Comparison of ENCODE assay signal across 9 cellular contexts in genomic region chr1:54980528-54981241, GRCh38. TPM values are rescaled to one million over a fixed set of nuclear protein-coding genes. Genes with fewer than 3 reads are reported as not detected.
A peak's percentile ranks its signal among the peaks of the same experiment; 100 is the strongest.
DNase-seq lines count a peak whose midpoint lies in the region; ATAC-seq and TF ChIP-seq lines count a peak whose summit lies in the region.
"Had no signal": no experiment of that assay in that cellular context is flagged by ENCODE, and none has a peak within 500 bp of the region (broad histone marks: within the 10 kb centered on the region; RNA-seq: fewer than 3 reads in every experiment).

Gene TMEM61, plus strand, starts transcription at chr1:54980628. Its CDS starts 438 bp downstream, at chr1:54981066.

- no peaks in the 10 kb centered on the region for H3K4me1 ChIP-seq in left lung
- H3K4me1 ChIP-seq in thyroid gland, result peaks cover 4 to 5% of the 10 kb centered on the region in 2 donors

- 6 to 13% methylated on average over 16 to 30 of the region's 69 CpGs for WGBS in thyroid gland, 2 donors

- no peaks in the 10 kb centered on the region for H3K9me3 ChIP-seq in left lung
- no peaks in the 10 kb centered on the region for H3K9me3 ChIP-seq in thyroid gland

- H3K27ac ChIP-seq in left lung, result no peak within 1 kb of the TSS
- no peak within 1 kb of the TSS for H3K27ac ChIP-seq in thyroid gland
- H3K27ac ChIP-seq: SK-N-MC had no signal

- peaks cover 7 to 66% of the 10 kb centered on the region in 2 donors for H3K27me3 ChIP-seq in left lung
- H3K27me3 ChIP-seq in thyroid gland, result no peaks in the 10 kb centered on the region

- H3K36me3 ChIP-seq in left lung (no peaks in the 10 kb centered on the region), thyroid gland (no peaks in the 10 kb centered on the region)

- TF ChIP-seq CTCF in choroid plexus epithelial cell (conservative IDR thresholded peaks at IDR 0.05; ENCODE audit: low read depth, low read length) (no peak), left lung (IDR thresholded peaks at IDR 0.05) (no peak), thyroid gland (IDR thresholded peaks at IDR 0.05) (no peak)

- TF ChIP-seq POLR2A in thyroid gland (IDR thresholded peaks at IDR 0.05), result no peak

- H3K4me3 ChIP-seq in choroid plexus epithelial cell (ENCODE audit: low read depth, low read length) (peak within 1 kb of the TSS; percentile 47), left lung (peak within 1 kb of the TSS; percentile 35), thyroid gland (replicated peaks in 1 of 3) (peak within 1 kb of the TSS in 1 of 3 donors; percentile 40)
- H3K4me3 ChIP-seq: SK-N-MC had no signal

- DNase-seq in NCI-H2029 (lab: John Stamatoyannopoulos, UW) (peak; percentile 67), choroid plexus epithelial cell (ENCODE audit: low read depth) (no peak), left lung (peak in 1 of 2 donors; percentile 81), thyroid gland (peak; percentile 34 to 39), foreskin melanocyte (no peak), A172 (ENCODE audit: low spot score) (no peak)
- DNase-seq: amniotic stem cell had no signal

- intact Hi-C loops in left lung (cut with DNase I), result no loop called here
- intact Hi-C loops in thyroid gland (cut with DNase I), result no loop called here

- ATAC-seq in left lung, result peak; percentile 91
- no peak for ATAC-seq in HG02798 (IDR thresholded peaks at IDR 0.05; ENCODE audit: poor library complexity, unreplicated experiment)

RNA-seq across cellular contexts. Expression of gene TMEM61, which starts in this region (rescaled TPM):
- total RNA-seq in left lung, result 1 to 10 TPM; 1.5 to 1.6 TPM
- total RNA-seq in thyroid gland, result under 1 TPM in 1 of 4 donors, not detected in 3; 0.45 TPM
- not detected in 2 replicates for total RNA-seq in A172 (2014; rRNA removed; shearing (Covaris generic))

Comparison
In these comparisons a context has a peak if more than half of its experiments do, and no peak if none do; other contexts are left out.
1. Peak in DNase-seq in thyroid gland; RNA of the gene not detected or under 1 TPM.